ENCODE assay signal across 8 cellular contexts in genomic region chr1:38138498-38139233, GRCh38.
A peak's percentile ranks its signal among the peaks of the same experiment; 100 is the strongest.
DNase-seq lines count a peak whose midpoint lies in the region; ATAC-seq, FAIRE-seq and TF ChIP-seq lines count a peak whose summit lies in the region.

No MANE protein-coding gene starts in this region.

- H3K36me3 ChIP-seq in HepG2 (replicated peaks in 1 of 2; ENCODE audit: control insufficient read depth in 1 of 2, insufficient read depth in 2 of 2, low read length in 2 of 2) (no peaks in the 10 kb centered on the region), upper lobe of right lung (no peaks in the 10 kb centered on the region)

- H3K4ac ChIP-seq in H9 (ENCODE audit: low read depth, low read length), result no peak overlapping the region

- no peak overlapping the region for H2BK15ac ChIP-seq in H9 (ENCODE audit: low read depth, low read length)

- in situ Hi-C loops in HepG2 (cut with HindIII; ENCODE audit: extremely low pct_ligation_motif_present, low pct_unique_long_range_greater_than_20kb), result no loop called here

- no peak overlapping the region for H3K56ac ChIP-seq in H9 (ENCODE audit: insufficient read length, low read depth, low read length)

- POLR2A ChIA-PET in HepG2 (lab: Yijun Ruan, JAX), result no interaction called here

- TF ChIP-seq CTCF in chondrocyte (IDR thresholded peaks at IDR 0.05), result peak; percentile 60
- no peak for TF ChIP-seq CTCF in HepG2 (CRISPR knock-in tag; IDR thresholded peaks at IDR 0.05)
- TF ChIP-seq CTCF in upper lobe of right lung (IDR thresholded peaks at IDR 0.05), result peak; percentile 17
- TF ChIP-seq CTCF in H9 (conservative IDR thresholded peaks at IDR 0.05), result no peak

- no peaks in the 10 kb centered on the region for H3K23me2 ChIP-seq in H9 (ENCODE audit: insufficient read length, low read depth, low read length, poor library complexity, severe bottlenecking)

- H3K18ac ChIP-seq in H9 (ENCODE audit: insufficient read length, low read depth, low read length), result no peak overlapping the region

- H3K27me3 ChIP-seq in HepG2 (ENCODE audit: control insufficient read depth in 1 of 2, insufficient read depth in 2 of 2, low read length in 2 of 2) (peaks cover 4 to 39% of the 10 kb centered on the region in 2 experiments), upper lobe of right lung (peaks cover 57% of the 10 kb centered on the region), H9 (ENCODE audit: insufficient read depth, low read length) (no peaks in the 10 kb centered on the region; the same call in 1 of the 2 replicates)

- H2BK20ac ChIP-seq in H9 (ENCODE audit: low read depth, low read length, poor library complexity, severe bottlenecking), result no peak overlapping the region

- intact Hi-C loops in HepG2 (cut with micrococcal nuclease; ENCODE audit: unreplicated experiment), result no loop called here
- intact Hi-C loops in upper lobe of right lung (cut with DNase I), result no loop called here
- intact Hi-C loops in activated CD4-positive, alpha-beta T cell treated with anti-CD3 and anti-CD28 coated beads, Interleukin-2, amount 10 ng/mL, durations not matched to agents 24 days and 14 days (cut with micrococcal nuclease), result no loop called here

- H3K27me3 Mint-ChIP-seq in chondrocyte (ENCODE audit: low read depth) (no peaks in the 10 kb centered on the region), H9 (ENCODE audit: low read depth) (peaks cover 26% of the 10 kb centered on the region)
- peaks cover 75% of the 10 kb centered on the region for H3K27me3 Mint-ChIP-seq in activated CD4-positive, alpha-beta T cell treated with anti-CD3 and anti-CD28 coated beads, Interleukin-2, amount 10 ng/mL, durations not matched to agents 24 days and 14 days

- no peak for TF ChIP-seq RAD21 in HepG2 (CRISPR knock-in tag; IDR thresholded peaks at IDR 0.05)

- H3K9me3 ChIP-seq in HepG2 (ENCODE audit: low read length) (no peaks in the 10 kb centered on the region), upper lobe of right lung (no peaks in the 10 kb centered on the region), H9 (ENCODE audit: control insufficient read depth, low read depth, low read length) (no peaks in the 10 kb centered on the region)

- CTCF ChIA-PET in HepG2 (lab: Yijun Ruan, JAX; ENCODE audit: low intra/inter-chr PET ratio, low total read pairs), result no interaction called here

- no peak overlapping the region for H3K4me3 ChIP-seq in HepG2 (replicated peaks in 1 of 3; ENCODE audit: insufficient read depth in 1 of 3, low read depth in 2 of 3, low read length in 3 of 3)
- no peak overlapping the region for H3K4me3 ChIP-seq in upper lobe of right lung

- no peaks in the 10 kb centered on the region for H3K79me1 ChIP-seq in H9 (ENCODE audit: insufficient read depth, low read depth, low read length, poor library complexity, severe bottlenecking)

- H3K9ac ChIP-seq in HepG2 (ENCODE audit: insufficient read depth, low read depth, low read length) (no peak overlapping the region), H9 (ENCODE audit: extremely low read depth, insufficient read length, low read length) (no peak overlapping the region)

- ATAC-seq in HepG2 (peak; percentile 16; the same call in 1 of the 3 replicates), upper lobe of right lung (peak; percentile 88), GM19463 (IDR thresholded peaks at IDR 0.05; ENCODE audit: unreplicated experiment) (no peak)

- no peak overlapping the region for H2AFZ ChIP-seq in HepG2 (ENCODE audit: low read length)
- H2AFZ ChIP-seq in H9 (ENCODE audit: low read length), result no peak overlapping the region

- no peak overlapping the region for H4K5ac ChIP-seq in H9 (ENCODE audit: insufficient read length, low read depth, low read length)

- H3K27ac ChIP-seq in HepG2 (ENCODE audit: extremely low read length, insufficient read depth, low read length) (no peak overlapping the region), upper lobe of right lung (no peak overlapping the region), H9 (ENCODE audit: insufficient read length, low read depth, low read length) (no peak overlapping the region)

- no peaks in the 10 kb centered on the region for H4K20me1 ChIP-seq in HepG2 (ENCODE audit: insufficient read depth, low read length)
- no peaks in the 10 kb centered on the region for H4K20me1 ChIP-seq in H9 (ENCODE audit: control insufficient read depth, insufficient read depth, insufficient read length)

- H2BK120ac ChIP-seq in H9 (ENCODE audit: low read depth, low read length, poor library complexity, severe bottlenecking), result no peak overlapping the region

- no peak overlapping the region for H4K91ac ChIP-seq in H9 (ENCODE audit: insufficient read length, low read depth, low read length)

- TF ChIP-seq POLR2A in HepG2 (IDR thresholded peaks at IDR 0.05; ENCODE audit: insufficient read depth in 1 of 2, low read depth in 2 of 2, low read length in 2 of 2), result no peak

- FAIRE-seq in HepG2 (lab: Jason Lieb, UNC), result no peak

- 14% methylated on average over 6 of the region's 6 CpGs for WGBS in HepG2 (ENCODE audit: low lambda C conversion rate)
- no CpG with 5 or more reads among the region's 6 CpGs for WGBS in H9 (ENCODE audit: extremely low coverage, insufficient read length, low lambda C conversion rate)

- H3K4me1 ChIP-seq in HepG2 (ENCODE audit: insufficient read depth, low read length), result 0 out of 2 replicates have a peak, but pooled peaks cover 5% of the 10 kb centered on the region
- H3K4me1 ChIP-seq in upper lobe of right lung, result peaks cover 6% of the 10 kb centered on the region
- peaks cover 12% of the 10 kb centered on the region; the same call in 1 of the 2 replicates for H3K4me1 ChIP-seq in H9 (ENCODE audit: insufficient read depth, low read length)

- H3K4me1 Mint-ChIP-seq in chondrocyte (ENCODE audit: low read depth), result peaks cover 46% of the 10 kb centered on the region
- no peaks in the 10 kb centered on the region for H3K4me1 Mint-ChIP-seq in activated CD4-positive, alpha-beta T cell treated with anti-CD3 and anti-CD28 coated beads, Interleukin-2, amount 10 ng/mL, durations not matched to agents 24 days and 14 days
- H3K4me1 Mint-ChIP-seq in H9, result peaks cover 55 to 68% of the 10 kb centered on the region in 2 experiments

- H3K4me3 Mint-ChIP-seq in chondrocyte (ENCODE audit: unreplicated experiment) (no peak overlapping the region), H9 (no peak overlapping the region; a peak in 1 of 5 replicates)
- no peak overlapping the region for H3K4me3 Mint-ChIP-seq in activated CD4-positive, alpha-beta T cell treated with anti-CD3 and anti-CD28 coated beads, Interleukin-2, amount 10 ng/mL, durations not matched to agents 24 days and 14 days

- H3K36me3 Mint-ChIP-seq in chondrocyte (ENCODE audit: low read depth) (no peaks in the 10 kb centered on the region), H9 (ENCODE audit: insufficient read depth in 1 of 3, low read depth in 3 of 3) (no peaks in the 10 kb centered on the region)
- no peaks in the 10 kb centered on the region for H3K36me3 Mint-ChIP-seq in activated CD4-positive, alpha-beta T cell treated with anti-CD3 and anti-CD28 coated beads, Interleukin-2, amount 10 ng/mL, durations not matched to agents 24 days and 14 days (ENCODE audit: low read depth)

- H3K14ac ChIP-seq in H9 (ENCODE audit: insufficient read depth, low read length), result no peak overlapping the region; the same call in 1 of the 2 replicates

- BruUV-seq in HepG2 (replicated peaks; lab: Mats Ljungman, UMichigan), result no TSS peak

- H4K8ac ChIP-seq in H9 (replicated peaks; ENCODE audit: insufficient read length, low read depth, low read length), result no peak overlapping the region

- no peak overlapping the region for H2BK5ac ChIP-seq in H9 (ENCODE audit: insufficient read length, low read length)

- H3K79me2 ChIP-seq in HepG2 (ENCODE audit: insufficient read depth, low read length) (no peaks in the 10 kb centered on the region), H9 (ENCODE audit: insufficient read depth, low read length) (no peaks in the 10 kb centered on the region)

- TF ChIP-seq EP300 in HepG2 (IDR thresholded peaks at IDR 0.05; ENCODE audit: low read depth in 2 of 2, low read length in 2 of 2) (no peak), HepG2 (CRISPR knock-in tag; IDR thresholded peaks at IDR 0.05; ENCODE audit: borderline replicate concordance) (no peak)

- H2BK12ac ChIP-seq in H9 (ENCODE audit: insufficient read length, low read depth, low read length), result no peak overlapping the region

- DNase-seq in NAMALWA (ENCODE audit: low spot score), result peak; percentile 16
- DNase-seq in chondrocyte (ENCODE audit: low spot score), result no peak
- DNase-seq in HepG2 (ENCODE audit: low spot score), result peak; percentile 35
- peak; percentile 88 for DNase-seq in upper lobe of right lung
- DNase-seq in NCI-H526 treated with DMSO at 0.1 percent for 48 hours (lab: John Stamatoyannopoulos, UW), result no peak
- DNase-seq in activated CD4-positive, alpha-beta T cell treated with anti-CD3 and anti-CD28 coated beads, Interleukin-2, amount 10 ng/mL, durations not matched to agents 24 days and 14 days, result no peak
- DNase-seq in H9, result no peak

- no peak overlapping the region for H3T11ph ChIP-seq in H9 (ENCODE audit: low read length)

- H3K27ac Mint-ChIP-seq in chondrocyte (ENCODE audit: unreplicated experiment) (peak overlapping the region; percentile 95), H9 (no peak overlapping the region)
- no peak overlapping the region for H3K27ac Mint-ChIP-seq in activated CD4-positive, alpha-beta T cell treated with anti-CD3 and anti-CD28 coated beads, Interleukin-2, amount 10 ng/mL, durations not matched to agents 24 days and 14 days

- H3K23ac ChIP-seq in H9 (ENCODE audit: insufficient read length, low read depth, low read length), result no peak overlapping the region

- no peak overlapping the region for H2AK5ac ChIP-seq in H9 (ENCODE audit: insufficient read length, low read length)

- no peaks in the 10 kb centered on the region for H3K9me3 Mint-ChIP-seq in chondrocyte (ENCODE audit: low read depth)
- H3K9me3 Mint-ChIP-seq in activated CD4-positive, alpha-beta T cell treated with anti-CD3 and anti-CD28 coated beads, Interleukin-2, amount 10 ng/mL, durations not matched to agents 24 days and 14 days, result no peaks in the 10 kb centered on the region
- no peaks in the 10 kb centered on the region; a peak in 1 of 5 replicates for H3K9me3 Mint-ChIP-seq in H9

- H3K4me2 ChIP-seq in HepG2 (ENCODE audit: low read depth, low read length) (no peak overlapping the region), H9 (ENCODE audit: insufficient read depth, insufficient read length, low read length) (no peak overlapping the region)

TF ChIP-seq in HepG2, 621 proteins besides CTCF, POLR2A, EP300 and RAD21:
- TF ChIP-seq CBFB (CRISPR knock-in tag; IDR thresholded peaks at IDR 0.05), result no peak
- TF ChIP-seq TBP (CRISPR knock-in tag; IDR thresholded peaks at IDR 0.05), result no peak
- no peak for TF ChIP-seq ELF4 (CRISPR knock-in tag; IDR thresholded peaks at IDR 0.05; ENCODE audit: borderline replicate concordance)
- no peak for TF ChIP-seq MBNL3 (CRISPR knock-in tag; conservative IDR thresholded peaks at IDR 0.05)
- TF ChIP-seq TP53 (CRISPR knock-in tag; conservative IDR thresholded peaks at IDR 0.05), result no peak
- no peak for TF ChIP-seq JUND (CRISPR knock-in tag; IDR thresholded peaks at IDR 0.05)
- no peak for TF ChIP-seq FOSL1 (CRISPR knock-in tag; IDR thresholded peaks at IDR 0.05; ENCODE audit: borderline replicate concordance)

Comparison
In these comparisons a context has a peak if more than half of its experiments do, and no peak if none do; other contexts are left out.
1. DNase-seq: peak in NAMALWA (single experiment), HepG2 (single experiment) and upper lobe of right lung (single experiment); none in chondrocyte (single experiment), NCI-H526 treated with DMSO at 0.1 percent for 48 hours (single experiment), activated CD4-positive, alpha-beta T cell treated with anti-CD3 and anti-CD28 coated beads, Interleukin-2, amount 10 ng/mL, durations not matched to agents 24 days and 14 days (single experiment) and H9 (single experiment).
2. CTCF ChIP-seq: peak in chondrocyte (single experiment) and upper lobe of right lung (single experiment); none in HepG2 (single experiment) and H9 (single experiment).